In the genomic region with DNA sequence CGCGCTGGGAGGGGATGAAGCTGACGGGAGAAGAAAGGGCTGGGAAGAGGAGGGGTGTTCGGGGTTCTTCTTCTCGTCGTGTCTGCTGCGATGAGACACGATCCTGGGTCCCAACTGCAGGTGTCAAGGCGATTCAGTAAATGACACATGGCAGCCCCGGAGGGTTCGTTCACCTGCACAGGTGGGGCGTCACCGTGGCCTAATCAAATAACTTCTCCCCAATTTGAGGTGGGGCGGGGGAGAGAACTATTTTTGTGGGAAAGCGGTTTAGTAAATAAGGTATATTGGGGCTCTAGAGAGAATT, we compare ENCODE assay signal across 9 cellular contexts. TPM values are rescaled to one million over a fixed set of nuclear protein-coding genes. Genes with fewer than 3 reads are reported as not detected.
DNase-seq lines count a peak whose midpoint lies in the region; ATAC-seq and TF ChIP-seq lines count a peak whose summit lies in the region.
"Had no signal": no experiment of that assay in that cellular context is flagged by ENCODE, and none has a peak within 500 bp of the region (broad histone marks: within the 10 kb centered on the region; RNA-seq: fewer than 3 reads in every experiment).

No MANE protein-coding gene starts in this region.

- H3K27ac ChIP-seq in H9 (ENCODE audit: insufficient read length, low read depth, low read length): no peak overlapping the region
- H3K27ac ChIP-seq in SK-N-MC: no peak overlapping the region
- H3K27ac ChIP-seq in spleen: no peak overlapping the region
- H3K27ac ChIP-seq: neutrophil had no signal

- no peak overlapping the region for H2BK20ac ChIP-seq in H9 (ENCODE audit: low read depth, low read length, poor library complexity, severe bottlenecking)

- H3K14ac ChIP-seq in H9 (ENCODE audit: insufficient read depth, low read length): no peak overlapping the region

- no peak for DNase-seq in H9
- no peak for DNase-seq in SK-N-MC (ENCODE audit: low read depth, low spot score)
- DNase-seq in head of caudate nucleus: peak in 22 of 42 donors; percentile 3 to 51 (median 20)
- DNase-seq in spleen: no peak
- no peak for DNase-seq in stimulated activated CD4-positive, alpha-beta T cell treated with anti-CD3 and anti-CD28 coated beads, Interleukin-2, amount 100 ng/mL, for 24 hours
- DNase-seq in stimulated activated CD4-positive, alpha-beta T cell treated with anti-CD3 and anti-CD28 coated beads, Interleukin-15, amount 100 ng/mL, for 24 hours: no peak
- no peak for DNase-seq in GF-D8 (lab: John Stamatoyannopoulos, UW)

- H3K4me3 ChIP-seq in SK-N-MC (peak overlapping the region; percentile 66), spleen (peak overlapping the region; percentile 42 to 79 (median 52))

- H2BK120ac ChIP-seq in H9 (ENCODE audit: low read depth, low read length, poor library complexity, severe bottlenecking): no peak overlapping the region

- no peak overlapping the region for H4K5ac ChIP-seq in H9 (ENCODE audit: insufficient read length, low read depth, low read length)

- H3K79me1 ChIP-seq in H9 (ENCODE audit: insufficient read depth, low read depth, low read length, poor library complexity, severe bottlenecking): no peaks in the 10 kb centered on the region

- H3K36me3 ChIP-seq in SK-N-MC (ENCODE audit: insufficient read depth, low read length): no peaks in the 10 kb centered on the region
- H3K36me3 ChIP-seq in spleen: no peaks in the 10 kb centered on the region
- H3K36me3 ChIP-seq: neutrophil had no signal

- no peak overlapping the region for H3K9ac ChIP-seq in H9 (ENCODE audit: extremely low read depth, insufficient read length, low read length)
- H3K9ac ChIP-seq in SK-N-MC (ENCODE audit: insufficient read length): no peak overlapping the region

- TF ChIP-seq POLR2A in spleen (IDR thresholded peaks at IDR 0.05): no peak

- no peak overlapping the region for H3K56ac ChIP-seq in H9 (ENCODE audit: insufficient read length, low read depth, low read length)

- H3K27ac Mint-ChIP-seq in H9: no peak overlapping the region

- no peak overlapping the region for H2AFZ ChIP-seq in H9 (ENCODE audit: low read length)

- no peak for ATAC-seq in HG02840 (IDR thresholded peaks at IDR 0.05; ENCODE audit: low FRiP score, unreplicated experiment)

- no peak overlapping the region for H3T11ph ChIP-seq in H9 (ENCODE audit: low read length)

- no peaks in the 10 kb centered on the region for H3K79me2 ChIP-seq in H9 (ENCODE audit: insufficient read depth, low read length)

- H3K23ac ChIP-seq in H9 (ENCODE audit: insufficient read length, low read depth, low read length): no peak overlapping the region

- H2BK12ac ChIP-seq in H9 (ENCODE audit: insufficient read length, low read depth, low read length): no peak overlapping the region

- H4K20me1 ChIP-seq in H9 (ENCODE audit: control insufficient read depth, insufficient read depth, insufficient read length): no peaks in the 10 kb centered on the region

- no peak overlapping the region for H4K8ac ChIP-seq in H9 (replicated peaks; ENCODE audit: insufficient read length, low read depth, low read length)

- H3K4ac ChIP-seq in H9 (ENCODE audit: low read depth, low read length): no peak overlapping the region

- H4K91ac ChIP-seq in H9 (ENCODE audit: insufficient read length, low read depth, low read length): no peak overlapping the region

- no CpG with 5 or more reads among the region's 15 CpGs for WGBS in H9 (ENCODE audit: extremely low coverage, insufficient read length, low lambda C conversion rate)
- 3 to 5% (median 4%) methylated on average over 15 of the region's 15 CpGs for WGBS in spleen, 5 donors

- H3K4me1 Mint-ChIP-seq in H9: peaks cover 14 to 15% of the 10 kb centered on the region in 2 experiments

- H3K4me3 Mint-ChIP-seq in H9: peak overlapping the region; percentile 77 to 90

- peaks cover 81% of the 10 kb centered on the region for H3K27me3 Mint-ChIP-seq in H9 (ENCODE audit: low read depth)

- H3K4me2 ChIP-seq in H9 (ENCODE audit: insufficient read depth, insufficient read length, low read length): peak overlapping the region; percentile 92

- H2BK5ac ChIP-seq in H9 (ENCODE audit: insufficient read length, low read length): no peak overlapping the region

- H3K9me3 Mint-ChIP-seq in H9: no peaks in the 10 kb centered on the region

- H3K23me2 ChIP-seq in H9 (ENCODE audit: insufficient read length, low read depth, low read length, poor library complexity, severe bottlenecking): peaks cover 13% of the 10 kb centered on the region

- no peak for TF ChIP-seq CTCF in H9 (conservative IDR thresholded peaks at IDR 0.05)
- TF ChIP-seq CTCF in spleen (IDR thresholded peaks at IDR 0.05 in 8 of 11, conservative IDR thresholded peaks at IDR 0.05 in 3 of 11): no peak

- H3K4me1 ChIP-seq in H9 (ENCODE audit: insufficient read depth, low read length) (no peaks in the 10 kb centered on the region), spleen (peaks cover 11 to 36% (median 22%) of the 10 kb centered on the region in 6 donors)

- H3K27me3 ChIP-seq in H9 (ENCODE audit: insufficient read depth, low read length) (peaks cover 26% of the 10 kb centered on the region), spleen (replicated peaks in 1 of 7) (peaks cover 0 to 50% (median 5%) of the 10 kb centered on the region in 7 donors)

- no peak overlapping the region for H2AK5ac ChIP-seq in H9 (ENCODE audit: insufficient read length, low read length)

- no peaks in the 10 kb centered on the region for H3K9me3 ChIP-seq in H9 (ENCODE audit: control insufficient read depth, low read depth, low read length)
- no peaks in the 10 kb centered on the region for H3K9me3 ChIP-seq in SK-N-MC (ENCODE audit: low read depth, low read length)
- H3K9me3 ChIP-seq in spleen: no peaks in the 10 kb centered on the region
- H3K9me3 ChIP-seq: neutrophil had no signal

- intact Hi-C loops in head of caudate nucleus (cut with DNase I) (loop anchor here (10.0 kb wide), 1 partner anchor 63 kb away; a partner anchor contains a TSS), spleen (cut with DNase I; ENCODE audit: low total_unique reads) (no loop called here)

- H2BK15ac ChIP-seq in H9 (ENCODE audit: low read depth, low read length): no peak overlapping the region

- H3K18ac ChIP-seq in H9 (ENCODE audit: insufficient read length, low read depth, low read length): no peak overlapping the region

- no peaks in the 10 kb centered on the region; a peak in 1 of 7 replicates for H3K36me3 Mint-ChIP-seq in H9 (ENCODE audit: insufficient read depth in 1 of 3, low read depth in 3 of 3)

RNA-seq across cellular contexts. Expression of a gene that starts 0.6 kb away (rescaled TPM):
- total RNA-seq in H9 (2021) (1.0 and 1.7 TPM in 2 replicates), spleen (1 to 10 TPM in 5 of 7 donors, under 1 TPM in 2; 0.77 to 2.7 (median 2.1) TPM)
- polyA plus RNA-seq in spleen: 1 to 10 TPM; 1.2 to 3.0 (median 2.3) TPM

Comparison
In these comparisons a context has a peak if more than half of its experiments do, and no peak if none do; other contexts are left out.
1. DNase-seq: peak in head of caudate nucleus (22 of 42); none in H9 (single experiment), SK-N-MC (single experiment), spleen (single experiment), stimulated activated CD4-positive, alpha-beta T cell treated with anti-CD3 and anti-CD28 coated beads, Interleukin-2, amount 100 ng/mL, for 24 hours (0 of 2), stimulated activated CD4-positive, alpha-beta T cell treated with anti-CD3 and anti-CD28 coated beads, Interleukin-15, amount 100 ng/mL, for 24 hours (single experiment) and GF-D8 (single experiment).